Comparison of ENCODE assay signal across 1 cellular context in the genomic region with DNA sequence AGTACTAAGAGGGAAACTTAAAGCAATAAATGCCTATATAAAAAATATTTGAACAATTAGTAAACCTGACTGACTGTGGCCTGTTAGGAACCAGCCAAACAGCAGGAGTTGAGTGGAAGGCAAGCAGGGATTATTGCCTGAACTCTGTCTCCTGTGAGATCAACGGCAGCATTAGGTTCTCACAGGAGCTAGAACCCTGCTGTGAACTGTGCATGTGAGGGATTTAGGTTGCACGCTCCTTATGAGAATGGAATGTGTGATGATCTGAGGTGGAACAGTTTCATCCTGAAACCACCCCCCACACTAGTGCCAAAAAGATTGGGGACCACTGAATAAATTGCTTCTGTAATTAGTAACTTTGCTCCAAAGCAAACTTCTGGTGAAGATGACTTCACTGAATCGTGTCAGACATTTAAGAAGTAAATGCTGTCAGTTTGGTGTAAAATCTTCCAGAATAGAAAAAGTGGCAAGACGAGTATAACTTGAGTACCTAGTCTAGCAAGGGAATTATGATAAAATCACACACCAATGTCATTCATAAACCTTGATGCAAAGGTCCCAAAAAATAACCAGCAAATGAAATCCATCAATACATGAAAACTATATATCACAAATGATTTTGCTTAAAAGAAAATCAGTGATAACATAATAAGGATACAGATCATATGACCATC.
TF ChIP-seq lines count a peak whose summit lies in the region.

No MANE protein-coding gene starts in this region.

TF ChIP-seq in K562, 482 proteins besides CTCF, POLR2A, EP300 and RAD21:
- TF ChIP-seq NCOR1 (IDR thresholded peaks at IDR 0.05), result no peak
- TF ChIP-seq NR2C1 (IDR thresholded peaks at IDR 0.05), result no peak
- TF ChIP-seq NR2C1 (tag; IDR thresholded peaks at IDR 0.05), result no peak
- TF ChIP-seq CBFA2T2 (conservative IDR thresholded peaks at IDR 0.05), result no peak
- TF ChIP-seq NELFE (IDR thresholded peaks at IDR 0.05; ENCODE audit: insufficient read depth, insufficient read length), result no peak
- no peak for TF ChIP-seq ZNF695 (CRISPR knock-in tag; IDR thresholded peaks at IDR 0.05)
- no peak for TF ChIP-seq NFIC (IDR thresholded peaks at IDR 0.05)
- TF ChIP-seq FOS (IDR thresholded peaks at IDR 0.05; ENCODE audit: extremely low read depth, insufficient read length), result no peak
- TF ChIP-seq NR1H2 (CRISPR knock-in tag; IDR thresholded peaks at IDR 0.05), result no peak
- TF ChIP-seq MCM3 (IDR thresholded peaks at IDR 0.05), result no peak
- TF ChIP-seq RBM22 (IDR thresholded peaks at IDR 0.05; ENCODE audit: low read depth, low read length, poor library complexity, severe bottlenecking), result no peak
- no peak for TF ChIP-seq ZFP91 (CRISPR knock-in tag; IDR thresholded peaks at IDR 0.05)
